Comparison of ENCODE assay signal across 8 cellular contexts in genomic region chr7:133081605-133082389, GRCh38. TPM values are rescaled to one million over a fixed set of nuclear protein-coding genes. Genes with fewer than 3 reads are reported as not detected.
A peak's percentile ranks its signal among the peaks of the same experiment; 100 is the strongest.
DNase-seq lines count a peak whose midpoint lies in the region; ATAC-seq and TF ChIP-seq lines count a peak whose summit lies in the region.

CHCHD3 (minus strand) TSS chr7:133082090; CDS start chr7:133081937, 153 bp downstream.

- TF ChIP-seq CTCF in Panc1 (IDR thresholded peaks at IDR 0.05), result no peak

- peak within 1 kb of the TSS; percentile 90 for H3K4me3 Mint-ChIP-seq in activated T-cell treated with anti-CD3 and anti-CD28 coated beads, Interleukin-2, amount 50 U/mL, for 4 hours

- peaks cover 4% of the 10 kb centered on the region for H3K27me3 Mint-ChIP-seq in activated T-cell treated with anti-CD3 and anti-CD28 coated beads, Interleukin-2, amount 50 U/mL, for 4 hours (ENCODE audit: low read depth)

- H3K9me3 ChIP-seq in Panc1 (ENCODE audit: control insufficient read depth, insufficient read depth, low read depth, low read length) (no peaks in the 10 kb centered on the region), mucosa of rectum (ENCODE audit: control insufficient read depth in 2 of 2, low read length in 2 of 2) (no peaks in the 10 kb centered on the region)

- H3K36me3 Mint-ChIP-seq in activated T-cell treated with anti-CD3 and anti-CD28 coated beads, Interleukin-2, amount 50 U/mL, for 4 hours (ENCODE audit: insufficient read depth), result peaks cover 6% of the 10 kb centered on the region

- POLR2A ChIA-PET in Panc1 (lab: Charles Lee), result interaction anchor here (0.6 kb wide), 2 partner anchors 315 to 1242 kb away, joined by 3 to 4 read pairs; no protein-coding TSS in a partner anchor

- DNase-seq in DMS53 (lab: John Stamatoyannopoulos, UW), result peak; percentile 100
- peak; percentile 83 for DNase-seq in KG1 (lab: John Stamatoyannopoulos, UW)
- DNase-seq in Panc1 (ENCODE audit: low read depth, low spot score), result peak; percentile 98
- DNase-seq in activated T-cell treated with anti-CD3 and anti-CD28 coated beads, Interleukin-2, amount 50 U/mL, for 4 hours, result peak; percentile 91
- DNase-seq in erythroblast (lab: John Stamatoyannopoulos, UW), result peak; percentile 98
- DNase-seq in stimulated activated CD8-positive, alpha-beta memory T cell treated with anti-CD3 and anti-CD28 coated beads, Interleukin-4, amount 100 ng/mL, for 48 hours, result peak; percentile 96

- no peaks in the 10 kb centered on the region for H3K9me3 Mint-ChIP-seq in activated T-cell treated with anti-CD3 and anti-CD28 coated beads, Interleukin-2, amount 50 U/mL, for 4 hours

- peaks cover 13% of the 10 kb centered on the region for H3K4me1 ChIP-seq in Panc1 (ENCODE audit: control insufficient read depth, insufficient read depth, low read length)
- H3K4me1 ChIP-seq in mucosa of rectum (ENCODE audit: control insufficient read depth in 2 of 2, insufficient read depth in 2 of 2, low read length in 2 of 2), result peaks cover 0 to 4% of the 10 kb centered on the region in 2 donors

- H3K27ac ChIP-seq in Panc1 (ENCODE audit: low read length) (peak within 1 kb of the TSS; percentile 95), mucosa of rectum (ENCODE audit: low read depth in 2 of 2, low read length in 2 of 2) (peak within 1 kb of the TSS; percentile 83 to 85)

- peak; percentile 99 for ATAC-seq in GM21723 (IDR thresholded peaks at IDR 0.05; ENCODE audit: unreplicated experiment)
- ATAC-seq in Panc1, result peak; percentile 100
- peak; percentile 99 for ATAC-seq in activated T-cell treated with anti-CD3 and anti-CD28 coated beads, Interleukin-2, amount 50 U/mL, for 4 hours

- intact Hi-C loops in Panc1 (cut with micrococcal nuclease; ENCODE audit: unreplicated experiment), result no loop called here

- peaks cover 8% of the 10 kb centered on the region for H3K36me3 ChIP-seq in Panc1 (ENCODE audit: control insufficient read depth, insufficient read depth, low read length)
- H3K36me3 ChIP-seq in mucosa of rectum (ENCODE audit: control insufficient read depth in 2 of 2, insufficient read depth in 2 of 2, low read length in 2 of 2), result peaks cover 3% of the 10 kb centered on the region in 2 donors

- peak within 1 kb of the TSS; percentile 87 to 95 for H3K9ac ChIP-seq in mucosa of rectum (ENCODE audit: low read depth in 1 of 2, low read length in 2 of 2)

- CTCF ChIA-PET in Panc1 (lab: Charles Lee), result interaction anchor here (0.5 kb wide), 1 partner anchor 85 kb away, joined by 11 read pairs; no protein-coding TSS in a partner anchor

- peak; percentile 81 for TF ChIP-seq POLR2A in erythroblast (IDR thresholded peaks at IDR 0.05; ENCODE audit: low read length)

- in situ Hi-C loops in Panc1 (cut with HindIII; ENCODE audit: low pct_unique_long_range_greater_than_20kb, low sequenced_read_pairs), result no loop called here

- H3K27me3 ChIP-seq in Panc1 (ENCODE audit: control insufficient read depth, insufficient read depth, low read length) (peaks cover 2% of the 10 kb centered on the region; the same call in 1 of the 2 replicates), mucosa of rectum (ENCODE audit: control insufficient read depth in 2 of 2, insufficient read depth in 2 of 2, low read length in 2 of 2) (no peaks in the 10 kb centered on the region)

- no TSS peak for BruUV-seq in Panc1 (replicated peaks; lab: Mats Ljungman, UMichigan)

- H3K4me3 ChIP-seq in Panc1 (ENCODE audit: low read depth in 2 of 2, low read length in 2 of 2) (peak within 1 kb of the TSS; percentile 89 to 98), mucosa of rectum (ENCODE audit: low read length in 2 of 2) (peak within 1 kb of the TSS; percentile 90 to 95)

- peaks cover 24% of the 10 kb centered on the region for H3K4me1 Mint-ChIP-seq in activated T-cell treated with anti-CD3 and anti-CD28 coated beads, Interleukin-2, amount 50 U/mL, for 4 hours (ENCODE audit: low read depth)

RNA-seq across cellular contexts. Expression of gene CHCHD3, which starts in this region (rescaled TPM):
- 109 TPM for total RNA-seq in Panc1 (2021; ENCODE audit: unreplicated experiment)
- 58.4 TPM for polyA plus RNA-seq in Panc1 (2012; ENCODE audit: insufficient read length)
- 100 to 1,000 TPM in 1 of 3 donors, 10 to 100 TPM in 2; 80.7 to 101 (median 92.0) TPM for total RNA-seq in activated T-cell treated with anti-CD3 and anti-CD28 coated beads, Interleukin-2, amount 50 U/mL, for 4 hours

Comparison
In these comparisons a context has a peak if more than half of its experiments do, and no peak if none do; other contexts are left out.
1. Peak in every context shown above with its lines: DNase-seq, ATAC-seq, H3K4me3 ChIP-seq and H3K27ac ChIP-seq.